ENCODE assay signal across 8 cellular contexts in genomic region chr1:150979007-150979722, GRCh38. TPM values are rescaled to one million over a fixed set of nuclear protein-coding genes. Genes with fewer than 3 reads are reported as not detected.
DNase-seq lines count a peak whose midpoint lies in the region; ATAC-seq and TF ChIP-seq lines count a peak whose summit lies in the region.

No MANE protein-coding gene starts in this region.

- H3K36me3 ChIP-seq in BLaER1 treated with 17β-estradiol and CSF1 and Interleukin-3, amounts not matched to agents 10 nM and 100 nM: no peaks in the 10 kb centered on the region
- H3K36me3 ChIP-seq in tibial nerve: no peaks in the 10 kb centered on the region

- H3K4me2 ChIP-seq in BLaER1 treated with 17β-estradiol and CSF1 and Interleukin-3, amounts not matched to agents 10 nM and 100 nM: peak overlapping the region; percentile 76 to 98 (median 89)

- H3K9ac ChIP-seq in BLaER1 treated with 17β-estradiol and CSF1 and Interleukin-3, amounts not matched to agents 10 nM and 100 nM: peak overlapping the region; percentile 10 to 71 (median 64); a peak in 20 of 22 replicates

- intact Hi-C loops in Right ventricle myocardium inferior (cut with DNase I) (loop anchor here (5.0 kb wide), 1 partner anchor 722 kb away; the partner anchor contains the start of gene CA14), posterior vena cava (cut with DNase I) (no loop called here)

- H3K27ac ChIP-seq in BLaER1 treated with 17β-estradiol and CSF1 and Interleukin-3, amounts not matched to agents 10 nM and 100 nM: peak overlapping the region in 10 of 11 experiments; percentile 13 to 81 (median 59); a peak in 18 of 22 replicates
- peak overlapping the region; percentile 6 to 98 (median 66) for H3K27ac ChIP-seq in tibial nerve

- H3K27ac Mint-ChIP-seq in activated naive CD4-positive, alpha-beta T cell treated with anti-CD3 and anti-CD28 coated beads, Interleukin-2, amount 50 U/mL, for 72 hours: peak overlapping the region in 1 of 2 donors; percentile 54

- no peaks in the 10 kb centered on the region for H3K9me3 ChIP-seq in BLaER1 treated with 17β-estradiol and CSF1 and Interleukin-3, amounts not matched to agents 10 nM and 100 nM (replicated peaks in 1 of 11)
- H3K9me3 ChIP-seq in tibial nerve: no peaks in the 10 kb centered on the region

- ATAC-seq in GM21515 (IDR thresholded peaks at IDR 0.05; ENCODE audit: unreplicated experiment): peak; percentile 58
- ATAC-seq in activated naive CD4-positive, alpha-beta T cell treated with anti-CD3 and anti-CD28 coated beads, Interleukin-2, amount 50 U/mL, for 72 hours: peak; percentile 59 to 76
- ATAC-seq in Right ventricle myocardium inferior: peak; percentile 42

- peak overlapping the region in 8 of 10 experiments; percentile 17 to 59 (median 39); a peak in 12 of 20 replicates for H3K4me3 ChIP-seq in BLaER1 treated with 17β-estradiol and CSF1 and Interleukin-3, amounts not matched to agents 10 nM and 100 nM
- H3K4me3 ChIP-seq in tibial nerve: peak overlapping the region in 2 of 4 donors; percentile 12 to 19

- H3K9me3 Mint-ChIP-seq in activated naive CD4-positive, alpha-beta T cell treated with anti-CD3 and anti-CD28 coated beads, Interleukin-2, amount 50 U/mL, for 72 hours: no peaks in the 10 kb centered on the region

- H3K27me3 ChIP-seq in BLaER1 treated with 17β-estradiol and CSF1 and Interleukin-3, amounts not matched to agents 10 nM and 100 nM: no peaks in the 10 kb centered on the region
- H3K27me3 ChIP-seq in tibial nerve: no peaks in the 10 kb centered on the region

- DNase-seq in NCI-H1048 (lab: John Stamatoyannopoulos, UW) (peak; percentile 90), SKM-1 (lab: John Stamatoyannopoulos, UW; ENCODE audit: unreplicated experiment) (peak; percentile 92), Right ventricle myocardium inferior (ENCODE audit: missing footprints) (peak; percentile 91), posterior vena cava (ENCODE audit: low spot score) (peak; percentile 94), tibial nerve (ENCODE audit: low spot score in 2 of 2) (peak; percentile 91 to 99)
- peak; percentile 79 to 93 for DNase-seq in activated naive CD4-positive, alpha-beta T cell treated with anti-CD3 and anti-CD28 coated beads, Interleukin-2, amount 50 U/mL, for 72 hours (ENCODE audit: low spot score in 2 of 2)

- TF ChIP-seq CTCF in tibial nerve (IDR thresholded peaks at IDR 0.05): peak; percentile 99 to 100 (median 99)

- TF ChIP-seq POLR2A in tibial nerve (IDR thresholded peaks at IDR 0.05): no peak

- H3K36me3 Mint-ChIP-seq in activated naive CD4-positive, alpha-beta T cell treated with anti-CD3 and anti-CD28 coated beads, Interleukin-2, amount 50 U/mL, for 72 hours: no peaks in the 10 kb centered on the region

- WGBS in tibial nerve, 2 donors: 15 to 24% methylated on average over 18 to 19 of the region's 19 CpGs

- peak in 1 of 2 donors; percentile 76 for TF ChIP-seq EP300 in tibial nerve (IDR thresholded peaks at IDR 0.05)

- H3K4me1 ChIP-seq in BLaER1 treated with 17β-estradiol and CSF1 and Interleukin-3, amounts not matched to agents 10 nM and 100 nM: peaks cover 61 to 77% (median 69%) of the 10 kb centered on the region in 10 experiments
- H3K4me1 ChIP-seq in tibial nerve: peaks cover 0 to 75% (median 29%) of the 10 kb centered on the region in 4 donors

- H4K20me1 ChIP-seq in BLaER1 treated with 17β-estradiol and CSF1 and Interleukin-3, amounts not matched to agents 10 nM and 100 nM: no peaks in the 10 kb centered on the region

RNA-seq across cellular contexts. Expression of gene ANXA9, which starts 2.9 kb away (rescaled TPM):
- total RNA-seq in activated naive CD4-positive, alpha-beta T cell treated with anti-CD3 and anti-CD28 coated beads, Interleukin-2, amount 50 U/mL, for 72 hours: not detected
- total RNA-seq in Right ventricle myocardium inferior: not detected
- under 1 TPM in 1 of 2 donors, not detected in 1; 0.19 TPM for total RNA-seq in posterior vena cava
- 10 to 100 TPM in 2 of 4 donors, 1 to 10 TPM in 2; 2.1 to 12.2 (median 7.8) TPM for total RNA-seq in tibial nerve

RNA-seq across cellular contexts. Expression of gene CERS2, which starts 4.5 kb away (rescaled TPM):
- 100 to 1,000 TPM; 110 to 134 TPM for total RNA-seq in activated naive CD4-positive, alpha-beta T cell treated with anti-CD3 and anti-CD28 coated beads, Interleukin-2, amount 50 U/mL, for 72 hours
- total RNA-seq in Right ventricle myocardium inferior (92.6 TPM), posterior vena cava (100 to 1,000 TPM; 112 to 133 TPM), tibial nerve (100 to 1,000 TPM; 137 to 168 (median 140) TPM)

RNA-seq across cellular contexts. Expression of gene MINDY1, which starts 27.5 kb away (rescaled TPM):
- 10 to 100 TPM; 23.3 to 32.3 TPM for total RNA-seq in activated naive CD4-positive, alpha-beta T cell treated with anti-CD3 and anti-CD28 coated beads, Interleukin-2, amount 50 U/mL, for 72 hours
- total RNA-seq in Right ventricle myocardium inferior: 38.5 TPM
- total RNA-seq in posterior vena cava: 10 to 100 TPM; 17.3 to 17.8 TPM
- 10 to 100 TPM; 45.5 to 63.2 (median 49.5) TPM for total RNA-seq in tibial nerve

RNA-seq across cellular contexts. Expression of gene PRUNE1, which starts 29.1 kb away (rescaled TPM):
- total RNA-seq in activated naive CD4-positive, alpha-beta T cell treated with anti-CD3 and anti-CD28 coated beads, Interleukin-2, amount 50 U/mL, for 72 hours: 10 to 100 TPM; 18.0 to 20.7 TPM
- 42.1 TPM for total RNA-seq in Right ventricle myocardium inferior
- 10 to 100 TPM; 15.5 to 17.4 TPM for total RNA-seq in posterior vena cava
- 10 to 100 TPM; 22.0 to 40.4 (median 28.5) TPM for total RNA-seq in tibial nerve

RNA-seq across cellular contexts. Expression of gene SETDB1, which starts 53.0 kb away (rescaled TPM):
- total RNA-seq in activated naive CD4-positive, alpha-beta T cell treated with anti-CD3 and anti-CD28 coated beads, Interleukin-2, amount 50 U/mL, for 72 hours: 10 to 100 TPM; 57.4 to 73.6 TPM
- 16.2 TPM for total RNA-seq in Right ventricle myocardium inferior
- total RNA-seq in posterior vena cava: 10 to 100 TPM; 26.4 to 26.8 TPM
- 10 to 100 TPM; 30.6 to 42.9 (median 35.3) TPM for total RNA-seq in tibial nerve
